Comparison of ENCODE assay signal across 1 cellular context in the genomic region with DNA sequence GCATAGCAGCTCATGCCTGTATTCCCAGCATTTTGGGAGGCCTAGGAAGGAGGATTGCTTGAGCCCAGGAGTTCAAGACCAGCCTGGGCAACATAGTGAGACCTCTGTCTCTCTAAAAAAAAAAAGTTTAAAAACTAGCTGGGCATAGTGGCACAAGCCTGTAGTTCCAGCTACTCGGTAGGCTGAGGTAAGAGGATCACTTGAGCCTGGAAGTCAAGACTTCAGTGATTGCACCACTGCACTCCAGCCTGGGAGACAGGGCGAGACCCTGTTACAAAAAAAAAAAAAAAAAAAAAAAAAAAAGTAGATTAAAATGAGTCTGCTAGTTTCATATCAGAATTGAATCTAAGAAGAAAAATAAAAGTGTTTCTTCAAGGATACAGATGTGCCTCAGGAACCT.
TF ChIP-seq lines count a peak whose summit lies in the region.

No MANE protein-coding gene starts in this region.

TF ChIP-seq in IMR-90, 13 proteins besides CTCF, POLR2A, EP300 and RAD21 (continued from another document):
- TF ChIP-seq MXI1 (IDR thresholded peaks at IDR 0.05; ENCODE audit: borderline replicate concordance, low read depth, low read length) (no peak), CHD1 (IDR thresholded peaks at IDR 0.05; ENCODE audit: low read depth, low read length) (no peak), CEBPB (IDR thresholded peaks at IDR 0.05; ENCODE audit: low read depth, low read length) (no peak), MAZ (IDR thresholded peaks at IDR 0.05; ENCODE audit: borderline replicate concordance, low read depth, low read length) (no peak), NFE2L2 (IDR thresholded peaks at IDR 0.05; ENCODE audit: low read depth, low read length) (no peak)
- TF ChIP-seq, protein P1, sequence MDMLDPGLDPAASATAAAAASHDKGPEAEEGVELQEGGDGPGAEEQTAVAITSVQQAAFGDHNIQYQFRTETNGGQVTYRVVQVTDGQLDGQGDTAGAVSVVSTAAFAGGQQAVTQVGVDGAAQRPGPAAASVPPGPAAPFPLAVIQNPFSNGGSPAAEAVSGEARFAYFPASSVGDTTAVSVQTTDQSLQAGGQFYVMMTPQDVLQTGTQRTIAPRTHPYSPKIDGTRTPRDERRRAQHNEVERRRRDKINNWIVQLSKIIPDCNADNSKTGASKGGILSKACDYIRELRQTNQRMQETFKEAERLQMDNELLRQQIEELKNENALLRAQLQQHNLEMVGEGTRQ (IDR thresholded peaks at IDR 0.05; ENCODE audit: low read depth, low read length) = no peak
